In genomic region chr10:1745794-1746456, GRCh38 we compare ENCODE assay signal across 27 cellular contexts. TPM values are rescaled to one million over a fixed set of nuclear protein-coding genes. Genes with fewer than 3 reads are reported as not detected.
"Had no signal": no experiment of that assay in that cellular context is flagged by ENCODE, and none has a peak within 500 bp of the region (broad histone marks: within the 10 kb centered on the region; RNA-seq: fewer than 3 reads in every experiment).

No MANE protein-coding gene starts in this region.

- FAIRE-seq: astrocyte, RCC 7860, TTC549 had no signal

- DNase-seq: activated B cell treated with CpG ODN at 0.5 μM for 24 hours; activated CD4-positive, alpha-beta memory T cell treated with anti-CD3 and anti-CD28 coated beads for 36 hours; activated CD4-positive, alpha-beta T cell treated with anti-CD3 and anti-CD28 coated beads, Interleukin-2, amount 10 ng/mL, durations not matched to agents 7 days and 5 days; activated CD8-positive, alpha-beta memory T cell treated with anti-CD3 and anti-CD28 coated beads for 24 hours; activated effector memory CD4-positive, alpha-beta T cell treated with anti-CD3 and anti-CD28 coated beads, Interleukin-2, amount 50 U/mL, for 16 hours; activated naive CD4-positive, alpha-beta T cell treated with Interleukin-2 at 50 U/mL for 16 hours; activated naive CD8-positive, alpha-beta T cell treated with anti-CD3 and anti-CD28 coated beads, Interleukin-2, amount 50 U/mL, for 24 hours; activated T-cell treated with anti-CD3 and anti-CD28 coated beads, Interleukin-2, amount 50 U/mL, for 4 hours; amniotic stem cell; KG1; NCI-H1048; NCI-H1930; NCI-H2171; NCI-H2227 treated with DMSO at 0.1 percent for 48 hours; NCI-H446 treated with DMSO at 0.1 percent for 48 hours; NCI-H526; PC-3; SHP77; T-cell; T-helper 2 cell; T1000 had no signal

- ATAC-seq: activated naive CD4-positive, alpha-beta T cell treated with anti-CD3 and anti-CD28 coated beads, Interleukin-2, amount 50 U/mL, for 72 hours; activated naive CD8-positive, alpha-beta T cell treated with anti-CD3 and anti-CD28 coated beads, Interleukin-2, amount 50 U/mL, for 24 hours; activated T-cell treated with anti-CD3 and anti-CD28 coated beads, Interleukin-2, amount 50 U/mL, for 4 hours; PC-3; T-cell had no signal

RNA-seq across cellular contexts. Expression of gene ADARB2, which starts 8.6 kb away (rescaled TPM):
- total RNA-seq: M059J, PC-3 had no signal
- polyA plus RNA-seq: IgD-negative memory B cell had no signal
